9 cellular contexts compared by ENCODE assay signal in the genomic region with DNA sequence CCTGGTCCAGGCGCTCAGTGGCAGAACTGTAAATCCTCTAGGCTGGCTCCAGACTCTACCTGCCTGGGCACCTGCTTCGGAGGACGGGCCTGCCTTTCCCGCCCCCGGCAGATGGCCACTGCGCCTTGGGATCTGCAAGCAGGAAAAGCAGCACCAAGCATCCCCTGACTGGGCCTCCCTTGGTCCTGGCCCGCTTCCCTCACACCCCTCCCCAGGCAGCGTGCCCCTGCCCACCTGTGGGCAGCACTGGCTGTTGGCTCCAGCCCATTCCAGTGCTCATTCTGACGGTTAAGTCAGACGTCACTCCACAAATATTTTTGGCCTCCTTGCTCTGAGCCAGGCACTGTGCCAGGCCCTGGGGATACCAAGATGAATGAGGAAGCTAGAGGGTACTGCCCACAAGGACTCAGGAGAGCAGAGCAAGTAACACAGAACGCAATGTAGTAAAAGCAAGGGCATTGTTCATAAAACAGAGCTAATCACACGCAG. TPM values are rescaled to one million over a fixed set of nuclear protein-coding genes. Genes with fewer than 3 reads are reported as not detected.
DNase-seq lines count a peak whose midpoint lies in the region; ATAC-seq and TF ChIP-seq lines count a peak whose summit lies in the region.
"Had no signal": no experiment of that assay in that cellular context is flagged by ENCODE, and none has a peak within 500 bp of the region (broad histone marks: within the 10 kb centered on the region; RNA-seq: fewer than 3 reads in every experiment).

No MANE protein-coding gene starts in this region.

- no peak overlapping the region for H3K14ac ChIP-seq in neuronal stem cell (ENCODE audit: low read length)

- H2BK5ac ChIP-seq in neuronal stem cell (ENCODE audit: low read length), result peak overlapping the region; percentile 72

- H3K23ac ChIP-seq in neuronal stem cell (ENCODE audit: low read depth, low read length, poor library complexity), result peak overlapping the region; percentile 86

- peaks cover 18% of the 10 kb centered on the region for H3K9me3 Mint-ChIP-seq in activated T-helper 2 cell treated with anti-CD3 and anti-CD28 coated beads, Interferon-gamma antibody, Interleukin-2, Interleukin-4, amounts not matched to agents 10 μg/mL and 5 μg/mL and 100 μg/mL, durations not matched to agents 14 hours and 24 hours and 36 hours

- peaks cover 2% of the 10 kb centered on the region for H3K79me1 ChIP-seq in neuronal stem cell (ENCODE audit: low read depth, low read length)

- peaks cover 24% of the 10 kb centered on the region for H3K27me3 Mint-ChIP-seq in activated T-helper 2 cell treated with anti-CD3 and anti-CD28 coated beads, Interferon-gamma antibody, Interleukin-2, Interleukin-4, amounts not matched to agents 10 μg/mL and 5 μg/mL and 100 μg/mL, durations not matched to agents 14 hours and 24 hours and 36 hours (ENCODE audit: low read depth)

- intact Hi-C loops in colonic mucosa (cut with DNase I), result no loop called here
- intact Hi-C loops in activated T-helper 2 cell treated with anti-CD3 and anti-CD28 coated beads, Interferon-gamma antibody, Interleukin-2, Interleukin-4, amounts not matched to agents 10 μg/mL and 5 μg/mL and 100 μg/mL, durations not matched to agents 14 hours and 24 hours and 36 hours (cut with micrococcal nuclease), result no loop called here

- H3K4me2 ChIP-seq in neuronal stem cell (ENCODE audit: insufficient read depth, low read length, poor library complexity, severe bottlenecking), result no peak overlapping the region

- peak overlapping the region; percentile 67 for H2BK12ac ChIP-seq in neuronal stem cell (ENCODE audit: low read length)

- H3K4me1 Mint-ChIP-seq in activated T-helper 2 cell treated with anti-CD3 and anti-CD28 coated beads, Interferon-gamma antibody, Interleukin-2, Interleukin-4, amounts not matched to agents 10 μg/mL and 5 μg/mL and 100 μg/mL, durations not matched to agents 14 hours and 24 hours and 36 hours (ENCODE audit: low read depth), result peaks cover 7% of the 10 kb centered on the region

- TF ChIP-seq CTCF in colonic mucosa (IDR thresholded peaks at IDR 0.05), result no peak

- H3K9ac ChIP-seq in colonic mucosa (ENCODE audit: low read depth in 2 of 2, low read length in 2 of 2) (peak overlapping the region in 1 of 2 donors; percentile 46), neuronal stem cell (ENCODE audit: low read depth, low read length, poor library complexity) (no peak overlapping the region)

- no peak overlapping the region for H3K4me3 Mint-ChIP-seq in activated T-helper 2 cell treated with anti-CD3 and anti-CD28 coated beads, Interferon-gamma antibody, Interleukin-2, Interleukin-4, amounts not matched to agents 10 μg/mL and 5 μg/mL and 100 μg/mL, durations not matched to agents 14 hours and 24 hours and 36 hours (ENCODE audit: low read depth)

- peak overlapping the region; percentile 92 for H2BK15ac ChIP-seq in neuronal stem cell (ENCODE audit: low read length)

- H3K9me3 ChIP-seq in colonic mucosa (no peaks in the 10 kb centered on the region), neuronal stem cell (replicated peaks in 1 of 2; ENCODE audit: control insufficient read depth in 2 of 2, insufficient read depth in 1 of 2, low read depth in 1 of 2, low read length in 2 of 2) (peaks cover 0 to 3% of the 10 kb centered on the region in 2 donors)

- no CpG with 5 or more reads among the region's 12 CpGs for WGBS in neuronal stem cell (ENCODE audit: extremely low coverage in 2 of 2, insufficient read length in 2 of 2, insufficient replicate concordance in 1 of 2), 2 donors

- H3K4me1 ChIP-seq in colonic mucosa (no peaks in the 10 kb centered on the region), neuronal stem cell (ENCODE audit: control insufficient read depth in 2 of 2, insufficient read depth in 1 of 2, low read depth in 1 of 2, low read length in 2 of 2) (peaks cover 0 to 16% of the 10 kb centered on the region in 2 donors)

- no peak overlapping the region for H3K27ac Mint-ChIP-seq in activated T-helper 2 cell treated with anti-CD3 and anti-CD28 coated beads, Interferon-gamma antibody, Interleukin-2, Interleukin-4, amounts not matched to agents 10 μg/mL and 5 μg/mL and 100 μg/mL, durations not matched to agents 14 hours and 24 hours and 36 hours

- H3K4ac ChIP-seq in neuronal stem cell (ENCODE audit: low read length), result no peak overlapping the region

- H3K4me3 ChIP-seq in colonic mucosa, result no peak overlapping the region
- no peak overlapping the region for H3K4me3 ChIP-seq in neuronal stem cell (ENCODE audit: low read length in 2 of 2)
- H3K4me3 ChIP-seq: cardiac muscle cell had no signal

- peaks cover 4% of the 10 kb centered on the region for H3K36me3 Mint-ChIP-seq in activated T-helper 2 cell treated with anti-CD3 and anti-CD28 coated beads, Interferon-gamma antibody, Interleukin-2, Interleukin-4, amounts not matched to agents 10 μg/mL and 5 μg/mL and 100 μg/mL, durations not matched to agents 14 hours and 24 hours and 36 hours (ENCODE audit: low read depth)

- H3K18ac ChIP-seq in neuronal stem cell (ENCODE audit: low read length), result peak overlapping the region; percentile 90

- no peaks in the 10 kb centered on the region for H3K36me3 ChIP-seq in colonic mucosa
- peaks cover 0 to 2% of the 10 kb centered on the region in 2 donors for H3K36me3 ChIP-seq in neuronal stem cell (replicated peaks in 1 of 2; ENCODE audit: control insufficient read depth in 2 of 2, insufficient read depth in 2 of 2, low read length in 2 of 2)
- H3K36me3 ChIP-seq: cardiac muscle cell had no signal

- no peak overlapping the region for H2BK120ac ChIP-seq in neuronal stem cell (ENCODE audit: low read depth, low read length)

- DNase-seq in ELR (ENCODE audit: low read depth) (peak; percentile 56), NCI-H446 (lab: John Stamatoyannopoulos, UW) (peak; percentile 46 to 88), colonic mucosa (peak; percentile 74), neuronal stem cell (ENCODE audit: low spot score) (no peak), cortex of kidney (lab: John Stamatoyannopoulos, UW) (no peak)
- no peak for DNase-seq in activated T-helper 2 cell treated with anti-CD3 and anti-CD28 coated beads, Interferon-gamma antibody, Interleukin-2, Interleukin-4, amounts not matched to agents 10 μg/mL and 5 μg/mL and 100 μg/mL, durations not matched to agents 14 hours and 24 hours and 36 hours (ENCODE audit: low spot score)
- DNase-seq in activated CD4-positive, alpha-beta T cell treated with anti-CD3 and anti-CD28 coated beads, Interleukin-2, amount 50 U/mL, for 1 hour, result no peak

- no peak overlapping the region for H2AFZ ChIP-seq in neuronal stem cell (ENCODE audit: low read length)

- H3K27ac ChIP-seq in colonic mucosa (no peak overlapping the region), neuronal stem cell (replicated peaks; ENCODE audit: low read length) (no peak overlapping the region)
- H3K27ac ChIP-seq: cardiac muscle cell had no signal

- no peak overlapping the region for H4K91ac ChIP-seq in neuronal stem cell (ENCODE audit: low read depth, low read length, poor library complexity)

- no peak overlapping the region for H4K8ac ChIP-seq in neuronal stem cell (ENCODE audit: low read depth, low read length)

- H3K27me3 ChIP-seq in colonic mucosa, result no peaks in the 10 kb centered on the region
- H3K27me3 ChIP-seq in neuronal stem cell (ENCODE audit: control insufficient read depth in 3 of 3, insufficient read depth in 3 of 3, low read depth in 1 of 3, low read length in 3 of 3), result peaks cover 0 to 21% (median under 1%) of the 10 kb centered on the region in 3 experiments

- H2AK5ac ChIP-seq in neuronal stem cell (ENCODE audit: low read depth, low read length), result peak overlapping the region; percentile 76

- no peak for ATAC-seq in GM19463 (IDR thresholded peaks at IDR 0.05; ENCODE audit: unreplicated experiment)

RNA-seq across cellular contexts. Expression of a gene that starts 22.0 kb away (rescaled TPM):
- total RNA-seq in colonic mucosa, result under 1 TPM; 0.20 to 0.37 TPM
- 75.0 TPM for polyA plus RNA-seq in neuronal stem cell (2013, experiment 1 of 2)
- 75.3 TPM for polyA plus RNA-seq in neuronal stem cell (2013, experiment 2 of 2)
- not detected in 2 replicates for total RNA-seq in activated T-helper 2 cell treated with anti-CD3 and anti-CD28 coated beads, Interferon-gamma antibody, Interleukin-2, Interleukin-4, amounts not matched to agents 10 μg/mL and 5 μg/mL and 100 μg/mL, durations not matched to agents 14 hours and 24 hours and 36 hours
- polyA plus RNA-seq: cardiac muscle cell had no signal

RNA-seq across cellular contexts. Expression of a gene that starts 26.7 kb away (rescaled TPM):
- total RNA-seq in colonic mucosa, result 10 to 100 TPM; 27.9 to 46.0 TPM
- polyA plus RNA-seq in neuronal stem cell (2013, experiment 1 of 2), result 25.8 TPM
- polyA plus RNA-seq in neuronal stem cell (2013, experiment 2 of 2), result 25.5 TPM
- total RNA-seq in activated T-helper 2 cell treated with anti-CD3 and anti-CD28 coated beads, Interferon-gamma antibody, Interleukin-2, Interleukin-4, amounts not matched to agents 10 μg/mL and 5 μg/mL and 100 μg/mL, durations not matched to agents 14 hours and 24 hours and 36 hours, result 0.37 and 0.68 TPM in 2 replicates

RNA-seq across cellular contexts. Expression of a gene that starts 55.9 kb away (rescaled TPM):
- total RNA-seq in colonic mucosa, result 1 to 10 TPM in 1 of 2 donors, under 1 TPM in 1; 0.77 to 1.1 TPM
- 108 TPM for polyA plus RNA-seq in neuronal stem cell (2013, experiment 1 of 2)
- polyA plus RNA-seq in neuronal stem cell (2013, experiment 2 of 2), result 112 TPM
- total RNA-seq in activated T-helper 2 cell treated with anti-CD3 and anti-CD28 coated beads, Interferon-gamma antibody, Interleukin-2, Interleukin-4, amounts not matched to agents 10 μg/mL and 5 μg/mL and 100 μg/mL, durations not matched to agents 14 hours and 24 hours and 36 hours, result 0.48 TPM in 1 of 2 replicates, not detected in the other
- total RNA-seq: cardiac muscle cell had no signal
- polyA plus RNA-seq: cardiac muscle cell had no signal

Comparison
In these comparisons a context has a peak if more than half of its experiments do, and no peak if none do; other contexts are left out.
1. DNase-seq: peak in ELR (single experiment), NCI-H446 (2 of 2) and colonic mucosa (single experiment); none in neuronal stem cell (single experiment), activated T-helper 2 cell treated with anti-CD3 and anti-CD28 coated beads, Interferon-gamma antibody, Interleukin-2, Interleukin-4, amounts not matched to agents 10 μg/mL and 5 μg/mL and 100 μg/mL, durations not matched to agents 14 hours and 24 hours and 36 hours (single experiment), activated CD4-positive, alpha-beta T cell treated with anti-CD3 and anti-CD28 coated beads, Interleukin-2, amount 50 U/mL, for 1 hour (single experiment) and cortex of kidney (single experiment).
2. RNA of a gene that starts 26.7 kb away (total RNA-seq): 27.9 to 46.0 TPM in colonic mucosa; 0.37 to 0.68 TPM in activated T-helper 2 cell treated with anti-CD3 and anti-CD28 coated beads, Interferon-gamma antibody, Interleukin-2, Interleukin-4, amounts not matched to agents 10 μg/mL and 5 μg/mL and 100 μg/mL, durations not matched to agents 14 hours and 24 hours and 36 hours; every median in the first group is over 10 times any median in the second.